Comparison of ENCODE assay signal across 1 cellular context in genomic region chr21:43775795-43776430, GRCh38.
TF ChIP-seq lines count a peak whose summit lies in the region.

Gene CSTB, minus strand, starts transcription at chr21:43776308. Its CDS starts 39 bp downstream, at chr21:43776269.

TF ChIP-seq in HepG2, 621 proteins besides CTCF, POLR2A, EP300 and RAD21 (continued from another document and continues in another):
- no peak for TF ChIP-seq CEBPB (IDR thresholded peaks at IDR 0.05; ENCODE audit: borderline replicate concordance, low read depth, low read length)
- TF ChIP-seq PREB (CRISPR knock-in tag; IDR thresholded peaks at IDR 0.05), result no peak
- TF ChIP-seq ZNF180 (CRISPR knock-in tag; IDR thresholded peaks at IDR 0.05; ENCODE audit: borderline replicate concordance, low read depth), result no peak
- TF ChIP-seq BCL3 (CRISPR knock-in tag; IDR thresholded peaks at IDR 0.05), result peak; percentile 69; the same call in 1 of the 2 replicates
- no peak for TF ChIP-seq ZNF598 (CRISPR knock-in tag; IDR thresholded peaks at IDR 0.05; ENCODE audit: borderline replicate concordance)
- no peak for TF ChIP-seq GATA4 (IDR thresholded peaks at IDR 0.05; ENCODE audit: borderline replicate concordance, low read depth)
- TF ChIP-seq ZBTB38 (CRISPR knock-in tag; IDR thresholded peaks at IDR 0.05), result no peak
- no peak for TF ChIP-seq POLR2AphosphoS2 (IDR thresholded peaks at IDR 0.05; ENCODE audit: low read depth, low read length)
- TF ChIP-seq PHF5A (CRISPR knock-in tag; IDR thresholded peaks at IDR 0.05; ENCODE audit: low read depth, unreplicated experiment), result no peak
- TF ChIP-seq E2F5 (CRISPR knock-in tag; conservative IDR thresholded peaks at IDR 0.05), result no peak
- TF ChIP-seq HNRNPH1 (optimal IDR thresholded peaks at IDR 0.05; ENCODE audit: low read depth, low read length), result no peak
- no peak for TF ChIP-seq ZNF34 (CRISPR knock-in tag; IDR thresholded peaks at IDR 0.05; ENCODE audit: borderline replicate concordance)
- TF ChIP-seq ZNF83 (CRISPR knock-in tag; IDR thresholded peaks at IDR 0.05; ENCODE audit: borderline replicate concordance), result no peak
- no peak for TF ChIP-seq RFX1 (IDR thresholded peaks at IDR 0.05)
- TF ChIP-seq ZNF451 (CRISPR knock-in tag; IDR thresholded peaks at IDR 0.05), result 0 out of 2 replicates have a peak, but pooled peaks have one; percentile 25
- TF ChIP-seq FIP1L1 (IDR thresholded peaks at IDR 0.05; ENCODE audit: borderline replicate concordance, insufficient read depth, low read depth, low read length), result no peak
- 0 out of 2 replicates have a peak, but pooled peaks have one; percentile 46 for TF ChIP-seq CREB3 (CRISPR knock-in tag; IDR thresholded peaks at IDR 0.05)
- TF ChIP-seq HBP1 (CRISPR knock-in tag; IDR thresholded peaks at IDR 0.05; ENCODE audit: low read depth), result no peak
- TF ChIP-seq HNRNPL (IDR thresholded peaks at IDR 0.05; ENCODE audit: low read depth, low read length), result no peak
- no peak for TF ChIP-seq MAZ (IDR thresholded peaks at IDR 0.05; ENCODE audit: borderline replicate concordance, low read depth, low read length)
- peak; percentile 48; the same call in 1 of the 2 replicates for TF ChIP-seq MAZ (CRISPR knock-in tag; IDR thresholded peaks at IDR 0.05; ENCODE audit: low read depth)
- no peak for TF ChIP-seq ZNF839 (CRISPR knock-in tag; IDR thresholded peaks at IDR 0.05; ENCODE audit: borderline replicate concordance)
- TF ChIP-seq MYNN (CRISPR knock-in tag; IDR thresholded peaks at IDR 0.05; ENCODE audit: low read depth), result no peak; the same call in 1 of the 2 replicates
- no peak for TF ChIP-seq ZNF431 (CRISPR knock-in tag; IDR thresholded peaks at IDR 0.05; ENCODE audit: borderline replicate concordance, low read depth)
- TF ChIP-seq MLXIP (CRISPR knock-in tag; IDR thresholded peaks at IDR 0.05; ENCODE audit: borderline replicate concordance), result no peak
- no peak for TF ChIP-seq RORA (CRISPR knock-in tag; IDR thresholded peaks at IDR 0.05)
- peak; percentile 68 for TF ChIP-seq ZMYM4 (CRISPR knock-in tag; IDR thresholded peaks at IDR 0.05)
- TF ChIP-seq ZSCAN20 (CRISPR knock-in tag; IDR thresholded peaks at IDR 0.05; ENCODE audit: borderline replicate concordance), result no peak
- TF ChIP-seq NFIC (IDR thresholded peaks at IDR 0.05; ENCODE audit: low read length), result no peak
- peak; percentile 73; the same call in 1 of the 2 replicates for TF ChIP-seq HDAC1 (CRISPR knock-in tag; IDR thresholded peaks at IDR 0.05)
- TF ChIP-seq RELA (CRISPR knock-in tag; IDR thresholded peaks at IDR 0.05), result peak; percentile 45; the same call in 1 of the 2 replicates
- TF ChIP-seq RXRA (CRISPR knock-in tag; IDR thresholded peaks at IDR 0.05), result no peak
- TF ChIP-seq DBP (CRISPR knock-in tag; IDR thresholded peaks at IDR 0.05; ENCODE audit: not compliant biosample characterization), result no peak
- no peak for TF ChIP-seq TCF12 (IDR thresholded peaks at IDR 0.05)
- 0 out of 2 replicates have a peak, but pooled peaks have one; percentile 28 for TF ChIP-seq TCF12 (CRISPR knock-in tag; IDR thresholded peaks at IDR 0.05)
- TF ChIP-seq ELF1 (CRISPR knock-in tag; IDR thresholded peaks at IDR 0.05), result no peak
- TF ChIP-seq ZNF317 (CRISPR knock-in tag; IDR thresholded peaks at IDR 0.05), result no peak
- no peak for TF ChIP-seq NCOR1 (IDR thresholded peaks at IDR 0.05; ENCODE audit: borderline replicate concordance, low read length)
- no peak for TF ChIP-seq NR2C2 (CRISPR knock-in tag; IDR thresholded peaks at IDR 0.05; ENCODE audit: borderline replicate concordance)
- TF ChIP-seq ZFP36L2 (CRISPR knock-in tag; IDR thresholded peaks at IDR 0.05), result no peak
- no peak for TF ChIP-seq TRAFD1 (CRISPR knock-in tag; IDR thresholded peaks at IDR 0.05; ENCODE audit: borderline replicate concordance)
- no peak for TF ChIP-seq EEA1 (CRISPR knock-in tag; IDR thresholded peaks at IDR 0.05; ENCODE audit: borderline replicate concordance)
- no peak for TF ChIP-seq ZNF674 (CRISPR knock-in tag; IDR thresholded peaks at IDR 0.05; ENCODE audit: low read depth)
- no peak for TF ChIP-seq ATF1 (CRISPR knock-in tag; IDR thresholded peaks at IDR 0.05)
- no peak for TF ChIP-seq DDIT3 (CRISPR knock-in tag; IDR thresholded peaks at IDR 0.05)
- no peak for TF ChIP-seq NFAT5 (CRISPR knock-in tag; IDR thresholded peaks at IDR 0.05)
